11 cellular contexts compared by ENCODE assay signal in the genomic region with DNA sequence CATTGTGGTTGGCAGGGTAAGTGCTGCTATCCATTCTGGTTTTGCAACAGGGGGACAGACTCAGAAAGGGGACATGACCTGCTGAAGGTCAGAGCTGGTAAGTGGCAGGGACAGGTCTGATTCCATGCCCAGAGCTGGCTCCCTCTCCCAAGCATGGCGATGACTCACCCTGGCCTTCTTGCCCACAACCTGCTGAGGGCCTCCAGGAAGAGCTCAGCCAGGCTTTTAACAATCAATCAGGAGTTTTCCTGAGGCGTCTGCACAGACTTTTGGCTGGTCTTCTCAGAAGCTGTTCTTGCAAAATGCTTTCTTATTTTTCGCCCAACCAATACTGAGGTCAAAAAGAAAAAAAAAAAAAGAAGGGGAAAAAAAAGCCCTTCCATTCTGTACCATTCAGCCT. TPM values are rescaled to one million over a fixed set of nuclear protein-coding genes. Genes with fewer than 3 reads are reported as not detected.
DNase-seq lines count a peak whose midpoint lies in the region; FAIRE-seq and TF ChIP-seq lines count a peak whose summit lies in the region.
"Had no signal": no experiment of that assay in that cellular context is flagged by ENCODE, and none has a peak within 500 bp of the region (broad histone marks: within the 10 kb centered on the region; RNA-seq: fewer than 3 reads in every experiment).

No MANE protein-coding gene starts in this region.

- H3K4me3 Mint-ChIP-seq in osteocyte (ENCODE audit: unreplicated experiment): no peak overlapping the region
- H3K4me3 Mint-ChIP-seq: stimulated activated naive CD8-positive, alpha-beta T cell treated with anti-CD3 and anti-CD28 coated beads, Interleukin-15, amount 100 ng/mL, for 72 hours; T-cell had no signal

- H3K4me1 ChIP-seq in GM23248 (ENCODE audit: insufficient read depth) (peaks cover 6% of the 10 kb centered on the region), fibroblast of lung (ENCODE audit: control insufficient read depth, extremely low read depth, insufficient read depth, low read length) (no peaks in the 10 kb centered on the region), kidney (ENCODE audit: control insufficient read depth in 1 of 2, insufficient read depth in 1 of 2, low read depth in 1 of 2, low read length in 2 of 2) (no peaks in the 10 kb centered on the region)

- TF ChIP-seq CTCF in fibroblast of lung (conservative IDR thresholded peaks at IDR 0.05 in 1 of 2, IDR thresholded peaks at IDR 0.05 in 1 of 2; ENCODE audit: low read depth in 1 of 2, low read length in 2 of 2) (no peak), kidney (IDR thresholded peaks at IDR 0.05; ENCODE audit: borderline replicate concordance, extremely low read depth, insufficient read depth) (no peak), osteocyte (IDR thresholded peaks at IDR 0.05) (no peak)

- H3K79me2 ChIP-seq in GM23248 (ENCODE audit: insufficient read depth): no peaks in the 10 kb centered on the region
- no peaks in the 10 kb centered on the region for H3K79me2 ChIP-seq in fibroblast of lung (ENCODE audit: control insufficient read depth, insufficient read depth, low read length)

- H3K4me2 ChIP-seq in GM23248 (ENCODE audit: unreplicated experiment) (no peak overlapping the region), fibroblast of lung (ENCODE audit: extremely low read depth, insufficient read depth, low read length) (no peak overlapping the region)

- no peak overlapping the region for H3K27ac Mint-ChIP-seq in osteocyte (ENCODE audit: unreplicated experiment)
- H3K27ac Mint-ChIP-seq: stimulated activated naive CD8-positive, alpha-beta T cell treated with anti-CD3 and anti-CD28 coated beads, Interleukin-15, amount 100 ng/mL, for 72 hours; T-cell had no signal

- no peaks in the 10 kb centered on the region for H3K36me3 Mint-ChIP-seq in osteocyte (ENCODE audit: unreplicated experiment)
- H3K36me3 Mint-ChIP-seq: T-cell had no signal

- no peak overlapping the region for H2AFZ ChIP-seq in GM23248
- no peak overlapping the region for H2AFZ ChIP-seq in fibroblast of lung (ENCODE audit: low read length)

- H3K9me3 Mint-ChIP-seq in osteocyte (ENCODE audit: unreplicated experiment): no peaks in the 10 kb centered on the region
- H3K9me3 Mint-ChIP-seq: stimulated activated naive CD8-positive, alpha-beta T cell treated with anti-CD3 and anti-CD28 coated beads, Interleukin-15, amount 100 ng/mL, for 72 hours; T-cell had no signal

- H4K20me1 ChIP-seq in GM23248 (ENCODE audit: insufficient read depth) (no peaks in the 10 kb centered on the region), fibroblast of lung (ENCODE audit: control insufficient read depth, extremely low read depth, insufficient read depth, low read length) (no peaks in the 10 kb centered on the region)

- DNase-seq in GM23248 (peak; percentile 68), RCC 7860 (ENCODE audit: low spot score) (peak; percentile 38), fibroblast of lung (ENCODE audit: low read depth in 2 of 2) (peak; percentile 57 to 77), retina (peak; percentile 31), NCI-H510A treated with DMSO at 0.1 percent for 48 hours (lab: John Stamatoyannopoulos, UW) (no peak), occipital lobe (lab: John Stamatoyannopoulos, UW) (no peak), kidney (no peak), osteocyte (ENCODE audit: extremely low spot score, unreplicated experiment) (no peak)
- DNase-seq: NCI-H1092 treated with DMSO at 0.1 percent for 48 hours; stimulated activated naive CD8-positive, alpha-beta T cell treated with anti-CD3 and anti-CD28 coated beads, Interleukin-15, amount 100 ng/mL, for 72 hours; T-cell had no signal

- H3K4me3 ChIP-seq in GM23248: no peak overlapping the region
- no peak overlapping the region for H3K4me3 ChIP-seq in fibroblast of lung (replicated peaks in 1 of 4; ENCODE audit: control extremely low read depth in 1 of 4, insufficient read depth in 1 of 4, low read depth in 3 of 4, low read length in 4 of 4)
- H3K4me3 ChIP-seq in kidney (ENCODE audit: low read length in 2 of 2): no peak overlapping the region

- H3K36me3 ChIP-seq in GM23248 (ENCODE audit: low read depth) (no peaks in the 10 kb centered on the region), fibroblast of lung (ENCODE audit: control insufficient read depth, insufficient read depth, low read length) (no peaks in the 10 kb centered on the region), kidney (ENCODE audit: control insufficient read depth in 1 of 2, insufficient read depth in 2 of 2, low read length in 2 of 2) (no peaks in the 10 kb centered on the region)

- intact Hi-C loops in kidney (cut with DNase I): no loop called here

- H3K27me3 ChIP-seq in GM23248 (replicated peaks; ENCODE audit: insufficient read depth) (peaks cover 21% of the 10 kb centered on the region), fibroblast of lung (ENCODE audit: control insufficient read depth, insufficient read depth, low read length) (no peaks in the 10 kb centered on the region)

- 7 to 9% methylated on average over 3 of the region's 3 CpGs for WGBS in GM23248 (ENCODE audit: low coverage in 1 of 2, low lambda C conversion rate in 2 of 2, missing lambda C conversion rate in 2 of 2), 2 experiments

- no peaks in the 10 kb centered on the region for H3K9me2 ChIP-seq in GM23248 (ENCODE audit: insufficient read depth)

- peaks cover 8% of the 10 kb centered on the region for H3K27me3 Mint-ChIP-seq in osteocyte (ENCODE audit: unreplicated experiment)
- H3K27me3 Mint-ChIP-seq: stimulated activated naive CD8-positive, alpha-beta T cell treated with anti-CD3 and anti-CD28 coated beads, Interleukin-15, amount 100 ng/mL, for 72 hours; T-cell had no signal

- H3F3A ChIP-seq in GM23248 (ENCODE audit: insufficient read depth): no peaks in the 10 kb centered on the region

- H3K9ac ChIP-seq in GM23248 (no peak overlapping the region), fibroblast of lung (ENCODE audit: insufficient read depth, low read length) (no peak overlapping the region), kidney (ENCODE audit: low read length in 2 of 2) (no peak overlapping the region)

- H3K9me3 ChIP-seq in GM23248 (ENCODE audit: low read depth) (no peaks in the 10 kb centered on the region), fibroblast of lung (ENCODE audit: control insufficient read depth, insufficient read depth, low read depth, low read length) (no peaks in the 10 kb centered on the region), kidney (ENCODE audit: control insufficient read depth in 1 of 2, low read length in 2 of 2) (no peaks in the 10 kb centered on the region)

- H3K27ac ChIP-seq in GM23248 (no peak overlapping the region), fibroblast of lung (ENCODE audit: insufficient read depth, low read length) (no peak overlapping the region), kidney (ENCODE audit: low read depth in 2 of 2, low read length in 2 of 2) (no peak overlapping the region)

- FAIRE-seq in RCC 7860 (lab: Jason Lieb, UNC): peak; percentile 72
- FAIRE-seq in kidney (lab: Jason Lieb, UNC): no peak

- H3K4me1 Mint-ChIP-seq in osteocyte (ENCODE audit: unreplicated experiment): peaks cover 10% of the 10 kb centered on the region
- H3K4me1 Mint-ChIP-seq: stimulated activated naive CD8-positive, alpha-beta T cell treated with anti-CD3 and anti-CD28 coated beads, Interleukin-15, amount 100 ng/mL, for 72 hours; T-cell had no signal

- in situ Hi-C loops in GM23248 (cut with MboI): no loop called here

RNA-seq across cellular contexts. Expression of gene SIAH3, which starts 17.9 kb away (rescaled TPM):
- total RNA-seq in GM23248 (2014; rRNA removed; shearing (Covaris generic)): not detected in 2 replicates
- not detected in 2 replicates for polyA plus RNA-seq in GM23248 (2016; fragmentation: Nextera tagmentation; extraction: Ambion mirVana)
- total RNA-seq in fibroblast of lung: not detected in 2 replicates
- not detected in 2 replicates for polyA plus RNA-seq in fibroblast of lung
- polyA plus RNA-seq in fibroblast of lung (2012): not detected in 2 replicates
- not detected in 2 replicates for polyA minus RNA-seq in fibroblast of lung (ENCODE audit: low replicate concordance)
- 9.8 TPM for total RNA-seq in occipital lobe
- 0.03 TPM for total RNA-seq in kidney
- polyA plus RNA-seq in kidney (ENCODE audit: insufficient read depth, low read depth, low replicate concordance): 0.41 TPM
- total RNA-seq in osteocyte: not detected in 2 replicates

Comparison
In these comparisons a context has a peak if more than half of its experiments do, and no peak if none do; other contexts are left out.
1. DNase-seq: peak in GM23248 (single experiment), RCC 7860 (single experiment), fibroblast of lung (2 of 2) and retina (single experiment); none in NCI-H510A treated with DMSO at 0.1 percent for 48 hours (single experiment), occipital lobe (single experiment), kidney (single experiment) and osteocyte (single experiment).
2. RNA of gene SIAH3, which starts 17.9 kb away (total RNA-seq): 9.8 TPM in occipital lobe (single experiment); 0.03 TPM in kidney (single experiment), not detected in GM23248, not detected in fibroblast of lung and not detected in osteocyte; every median in the first group is over 10 times any median in the second.